13 cellular contexts compared by ENCODE assay signal in genomic region chr1:16158025-16158424, GRCh38. TPM values are rescaled to one million over a fixed set of nuclear protein-coding genes. Genes with fewer than 3 reads are reported as not detected.
DNase-seq lines count a peak whose midpoint lies in the region; ATAC-seq and TF ChIP-seq lines count a peak whose summit lies in the region.
"Had no signal": no experiment of that assay in that cellular context is flagged by ENCODE, and none has a peak within 500 bp of the region (broad histone marks: within the 10 kb centered on the region; RNA-seq: fewer than 3 reads in every experiment).

No MANE protein-coding gene starts in this region.

- intact Hi-C loops in CD8-positive, alpha-beta T cell (cut with DNase I, micrococcal nuclease): loop anchor here in 1 of 2 experiments (1.0 kb wide), 1 partner anchor 35 kb away; no protein-coding TSS in a partner anchor
- intact Hi-C loops in activated T-helper 1 cell treated with anti-CD3 and anti-CD28 coated beads, Interleukin-12 subunit alpha, Interleukin-12 subunit beta, Interleukin-2, Interleukin-4 antibody, amounts not matched to agents 30 ng/mL and 10 ng/mL and 1 ng/mL, durations not matched to agents 14 hours and 24 hours and 36 hours (cut with micrococcal nuclease): no loop called here

- ATAC-seq in CD8-positive, alpha-beta T cell: peak; percentile 55
- ATAC-seq in esophagus mucosa (no peak), HG02885 (IDR thresholded peaks at IDR 0.05; ENCODE audit: poor library complexity, unreplicated experiment) (no peak)

- H3K27ac ChIP-seq in CD8-positive, alpha-beta T cell (ENCODE audit: low read depth, low read length): no peak overlapping the region
- H3K27ac ChIP-seq: ascending aorta, SJSA1 had no signal

- POLR2A ChIA-PET in CD8-positive, alpha-beta T cell (lab: Charles Lee): no interaction called here

- peak overlapping the region; percentile 9 for H3K27ac Mint-ChIP-seq in CD8-positive, alpha-beta T cell
- H3K27ac Mint-ChIP-seq in activated T-helper 1 cell treated with anti-CD3 and anti-CD28 coated beads, Interleukin-12 subunit alpha, Interleukin-12 subunit beta, Interleukin-2, Interleukin-4 antibody, amounts not matched to agents 30 ng/mL and 10 ng/mL and 1 ng/mL, durations not matched to agents 14 hours and 24 hours and 36 hours: peak overlapping the region; percentile 1
- peak overlapping the region; percentile 68 for H3K27ac Mint-ChIP-seq in mesothelial cell of epicardium

- H3K27me3 ChIP-seq in CD8-positive, alpha-beta T cell (ENCODE audit: insufficient read depth, low read length): no peaks in the 10 kb centered on the region
- H3K27me3 ChIP-seq: ascending aorta, hepatocyte, SJSA1 had no signal

- H3K4me3 ChIP-seq in CD8-positive, alpha-beta T cell (ENCODE audit: low read depth, low read length): no peak overlapping the region
- H3K4me3 ChIP-seq: ascending aorta, hepatocyte, SJSA1 had no signal

- no peaks in the 10 kb centered on the region for H3K36me3 ChIP-seq in CD8-positive, alpha-beta T cell (ENCODE audit: insufficient read depth, low read length)
- H3K36me3 ChIP-seq: ascending aorta had no signal

- peaks cover 4% of the 10 kb centered on the region for H3K27me3 Mint-ChIP-seq in CD8-positive, alpha-beta T cell (ENCODE audit: low read depth)
- H3K27me3 Mint-ChIP-seq in activated T-helper 1 cell treated with anti-CD3 and anti-CD28 coated beads, Interleukin-12 subunit alpha, Interleukin-12 subunit beta, Interleukin-2, Interleukin-4 antibody, amounts not matched to agents 30 ng/mL and 10 ng/mL and 1 ng/mL, durations not matched to agents 14 hours and 24 hours and 36 hours (ENCODE audit: insufficient read depth): peaks cover 63% of the 10 kb centered on the region
- no peaks in the 10 kb centered on the region for H3K27me3 Mint-ChIP-seq in mesothelial cell of epicardium (ENCODE audit: low read depth)

- peaks cover 67% of the 10 kb centered on the region for H3K4me1 ChIP-seq in CD8-positive, alpha-beta T cell (ENCODE audit: insufficient read depth, low read length)

- peaks cover 55% of the 10 kb centered on the region for H3K4me1 Mint-ChIP-seq in CD8-positive, alpha-beta T cell (ENCODE audit: low read depth)
- peaks cover 34% of the 10 kb centered on the region for H3K4me1 Mint-ChIP-seq in activated T-helper 1 cell treated with anti-CD3 and anti-CD28 coated beads, Interleukin-12 subunit alpha, Interleukin-12 subunit beta, Interleukin-2, Interleukin-4 antibody, amounts not matched to agents 30 ng/mL and 10 ng/mL and 1 ng/mL, durations not matched to agents 14 hours and 24 hours and 36 hours (ENCODE audit: low read depth)
- H3K4me1 Mint-ChIP-seq in mesothelial cell of epicardium: peaks cover 45% of the 10 kb centered on the region

- CTCF ChIA-PET in CD8-positive, alpha-beta T cell (lab: Charles Lee): interaction anchor here (0.7 kb wide), 1 partner anchor 76 kb away, joined by 3 read pairs; no protein-coding TSS in a partner anchor

- peak in 3 of 7 experiments; percentile 18 to 61 (median 36) for DNase-seq in CD8-positive, alpha-beta T cell
- DNase-seq in LHCN-M2 (ENCODE audit: low read depth) (peak; percentile 49), mesothelial cell of epicardium (ENCODE audit: low spot score in 2 of 2, unreplicated experiment in 2 of 2) (no peak), midbrain (lab: John Stamatoyannopoulos, UW) (no peak), NCI-H1105 (lab: John Stamatoyannopoulos, UW) (no peak)
- peak; percentile 20 for DNase-seq in activated T-helper 1 cell treated with anti-CD3 and anti-CD28 coated beads, Interleukin-12 subunit alpha, Interleukin-12 subunit beta, Interleukin-2, Interleukin-4 antibody, amounts not matched to agents 30 ng/mL and 10 ng/mL and 1 ng/mL, durations not matched to agents 14 hours and 24 hours and 36 hours (ENCODE audit: low spot score)
- DNase-seq: endodermal cell had no signal

- no peak for TF ChIP-seq CTCF in CD8-positive, alpha-beta T cell (IDR thresholded peaks at IDR 0.05)
- no peak for TF ChIP-seq CTCF in mesothelial cell of epicardium (IDR thresholded peaks at IDR 0.05; ENCODE audit: unreplicated experiment)

- no peaks in the 10 kb centered on the region for H3K9me3 ChIP-seq in CD8-positive, alpha-beta T cell (ENCODE audit: low read length)
- H3K9me3 ChIP-seq: ascending aorta, SJSA1 had no signal

- H3K36me3 Mint-ChIP-seq in CD8-positive, alpha-beta T cell: no peaks in the 10 kb centered on the region
- no peaks in the 10 kb centered on the region for H3K36me3 Mint-ChIP-seq in activated T-helper 1 cell treated with anti-CD3 and anti-CD28 coated beads, Interleukin-12 subunit alpha, Interleukin-12 subunit beta, Interleukin-2, Interleukin-4 antibody, amounts not matched to agents 30 ng/mL and 10 ng/mL and 1 ng/mL, durations not matched to agents 14 hours and 24 hours and 36 hours (ENCODE audit: low read depth)
- no peaks in the 10 kb centered on the region for H3K36me3 Mint-ChIP-seq in mesothelial cell of epicardium

- peak overlapping the region; percentile 0 for H3K4me3 Mint-ChIP-seq in CD8-positive, alpha-beta T cell
- no peak overlapping the region for H3K4me3 Mint-ChIP-seq in activated T-helper 1 cell treated with anti-CD3 and anti-CD28 coated beads, Interleukin-12 subunit alpha, Interleukin-12 subunit beta, Interleukin-2, Interleukin-4 antibody, amounts not matched to agents 30 ng/mL and 10 ng/mL and 1 ng/mL, durations not matched to agents 14 hours and 24 hours and 36 hours
- H3K4me3 Mint-ChIP-seq in mesothelial cell of epicardium: no peak overlapping the region
- H3K4me3 Mint-ChIP-seq: endodermal cell had no signal

- no peaks in the 10 kb centered on the region for H3K9me3 Mint-ChIP-seq in CD8-positive, alpha-beta T cell
- H3K9me3 Mint-ChIP-seq in activated T-helper 1 cell treated with anti-CD3 and anti-CD28 coated beads, Interleukin-12 subunit alpha, Interleukin-12 subunit beta, Interleukin-2, Interleukin-4 antibody, amounts not matched to agents 30 ng/mL and 10 ng/mL and 1 ng/mL, durations not matched to agents 14 hours and 24 hours and 36 hours: no peaks in the 10 kb centered on the region
- H3K9me3 Mint-ChIP-seq in mesothelial cell of epicardium: no peaks in the 10 kb centered on the region
- H3K9me3 Mint-ChIP-seq: endodermal cell had no signal

RNA-seq across cellular contexts. Expression of gene EPHA2, which starts 2.2 kb away (rescaled TPM):
- not detected for total RNA-seq in CD8-positive, alpha-beta T cell
- 60.1 and 73.1 TPM in 2 replicates for total RNA-seq in LHCN-M2 (2014; rRNA removed)
- 49.4 TPM for polyA plus RNA-seq in LHCN-M2 (2012)
- total RNA-seq in activated T-helper 1 cell treated with anti-CD3 and anti-CD28 coated beads, Interleukin-12 subunit alpha, Interleukin-12 subunit beta, Interleukin-2, Interleukin-4 antibody, amounts not matched to agents 30 ng/mL and 10 ng/mL and 1 ng/mL, durations not matched to agents 14 hours and 24 hours and 36 hours: not detected in 2 replicates
- total RNA-seq in mesothelial cell of epicardium: 71.8 to 76.3 TPM (median 75.0 TPM) in 3 replicates
- total RNA-seq in esophagus mucosa: 146 TPM
- total RNA-seq: activated CD8-positive, alpha-beta memory T cell treated with anti-CD3 and anti-CD28 coated beads for 36 hours had no signal

RNA-seq across cellular contexts. Expression of gene ARHGEF19, which starts 54.4 kb away (rescaled TPM):
- total RNA-seq in CD8-positive, alpha-beta T cell: 1 to 10 TPM; 4.3 to 5.6 TPM
- total RNA-seq in LHCN-M2 (2014; rRNA removed) (1.9 TPM in 2 replicates), mesothelial cell of epicardium (85.3 to 88.3 TPM (median 86.6 TPM) in 3 replicates), esophagus mucosa (21.9 TPM)
- polyA plus RNA-seq in LHCN-M2 (2012): 2.1 TPM
- total RNA-seq in activated T-helper 1 cell treated with anti-CD3 and anti-CD28 coated beads, Interleukin-12 subunit alpha, Interleukin-12 subunit beta, Interleukin-2, Interleukin-4 antibody, amounts not matched to agents 30 ng/mL and 10 ng/mL and 1 ng/mL, durations not matched to agents 14 hours and 24 hours and 36 hours: 7.9 and 11.2 TPM in 2 replicates

Comparison
In these comparisons a context has a peak if more than half of its experiments do, and no peak if none do; other contexts are left out.
1. DNase-seq: peak in LHCN-M2 (single experiment) and activated T-helper 1 cell treated with anti-CD3 and anti-CD28 coated beads, Interleukin-12 subunit alpha, Interleukin-12 subunit beta, Interleukin-2, Interleukin-4 antibody, amounts not matched to agents 30 ng/mL and 10 ng/mL and 1 ng/mL, durations not matched to agents 14 hours and 24 hours and 36 hours (single experiment); none in mesothelial cell of epicardium (0 of 2), midbrain (single experiment) and NCI-H1105 (single experiment).
2. H3K27ac Mint-ChIP-seq: peak in every context shown above with its lines; median percentile 68 in mesothelial cell of epicardium; 9 in CD8-positive, alpha-beta T cell; 1 in activated T-helper 1 cell treated with anti-CD3 and anti-CD28 coated beads, Interleukin-12 subunit alpha, Interleukin-12 subunit beta, Interleukin-2, Interleukin-4 antibody, amounts not matched to agents 30 ng/mL and 10 ng/mL and 1 ng/mL, durations not matched to agents 14 hours and 24 hours and 36 hours.
3. RNA of gene EPHA2, which starts 2.2 kb away (total RNA-seq): 146 TPM in esophagus mucosa (single experiment), 71.8 to 76.3 TPM in mesothelial cell of epicardium and 60.1 to 73.1 TPM in LHCN-M2; not detected in activated T-helper 1 cell treated with anti-CD3 and anti-CD28 coated beads, Interleukin-12 subunit alpha, Interleukin-12 subunit beta, Interleukin-2, Interleukin-4 antibody, amounts not matched to agents 30 ng/mL and 10 ng/mL and 1 ng/mL, durations not matched to agents 14 hours and 24 hours and 36 hours and not detected in CD8-positive, alpha-beta T cell; every median in the first group is over 10 times any median in the second.